Comparison of ENCODE assay signal across 17 cellular contexts in genomic region chr1:179812501-179813292, GRCh38.
DNase-seq lines count a peak whose midpoint lies in the region; ATAC-seq and TF ChIP-seq lines count a peak whose summit lies in the region.
"Had no signal": no experiment of that assay in that cellular context is flagged by ENCODE, and none has a peak within 500 bp of the region (broad histone marks: within the 10 kb centered on the region; RNA-seq: fewer than 3 reads in every experiment).

No MANE protein-coding gene starts in this region.

- ATAC-seq in left lung = no peak
- no peak for ATAC-seq in HG02798 (IDR thresholded peaks at IDR 0.05; ENCODE audit: poor library complexity, unreplicated experiment)
- ATAC-seq: CD8-positive, alpha-beta T cell had no signal

- H3K4me3 ChIP-seq in fibroblast of pulmonary artery (replicated peaks; ENCODE audit: low read depth, low read length) (no peak overlapping the region), neural progenitor cell (no peak overlapping the region), left lung (no peak overlapping the region)
- H3K4me3 ChIP-seq: SK-N-MC had no signal

- no peak for TF ChIP-seq CTCF in fibroblast of pulmonary artery (IDR thresholded peaks at IDR 0.05; ENCODE audit: low read length, missing control alignments)
- no peak for TF ChIP-seq CTCF in neural progenitor cell (IDR thresholded peaks at IDR 0.05)
- no peak for TF ChIP-seq CTCF in left lung (IDR thresholded peaks at IDR 0.05)

- no peaks in the 10 kb centered on the region for H3K9me3 Mint-ChIP-seq in IgD-negative memory B cell
- no peaks in the 10 kb centered on the region for H3K9me3 Mint-ChIP-seq in neural progenitor cell
- H3K9me3 Mint-ChIP-seq: CD8-positive, alpha-beta T cell had no signal

- no peaks in the 10 kb centered on the region for H3K79me2 ChIP-seq in neural progenitor cell (ENCODE audit: low read depth)

- no peaks in the 10 kb centered on the region for H3F3A ChIP-seq in neural progenitor cell (ENCODE audit: low read depth)

- no peak overlapping the region for H3K9ac ChIP-seq in neural progenitor cell

- peaks cover 4 to 15% (median 8%) of the 10 kb centered on the region in 3 donors for H3K4me1 Mint-ChIP-seq in IgD-negative memory B cell
- peaks cover 45% of the 10 kb centered on the region for H3K4me1 Mint-ChIP-seq in neural progenitor cell

- H3K27ac Mint-ChIP-seq in IgD-negative memory B cell (no peak overlapping the region), neural progenitor cell (no peak overlapping the region)
- H3K27ac Mint-ChIP-seq: CD8-positive, alpha-beta T cell had no signal

- H4K20me1 ChIP-seq in neural progenitor cell (ENCODE audit: low read depth) = no peaks in the 10 kb centered on the region

- H3K4me3 Mint-ChIP-seq in IgD-negative memory B cell (peak overlapping the region in 3 of 4 donors; percentile 11 to 82 (median 66)), neural progenitor cell (peak overlapping the region; percentile 57)
- H3K4me3 Mint-ChIP-seq: CD8-positive, alpha-beta T cell had no signal

- intact Hi-C loops in left lung (cut with DNase I) = loop anchor here (5.0 kb wide), 1 partner anchor 105 kb away; no protein-coding TSS in a partner anchor

- no peak overlapping the region for H3K4me2 ChIP-seq in neural progenitor cell

- H3K27ac ChIP-seq in neural progenitor cell (no peak overlapping the region), left lung (no peak overlapping the region)
- H3K27ac ChIP-seq: 22Rv1, SK-N-MC had no signal

- H3K27me3 ChIP-seq in neural progenitor cell (peaks cover 38% of the 10 kb centered on the region), left lung (peaks cover 0 to 30% of the 10 kb centered on the region in 2 donors)

- DNase-seq in DMS 273 (lab: John Stamatoyannopoulos, UW; ENCODE audit: unreplicated experiment) (peak; percentile 65), DMS 273 treated with DMSO at 0.1 percent for 48 hours (lab: John Stamatoyannopoulos, UW) (no peak), fibroblast of pulmonary artery (ENCODE audit: low read depth) (peak; percentile 69), neural progenitor cell (ENCODE audit: low spot score) (no peak), HT-29 (ENCODE audit: low spot score) (no peak), left lung (no peak)
- DNase-seq: CD8-positive, alpha-beta T cell; GOT3; Karpas-422; MM.1S; NCI-H2029; NCI-H345; NCI-H526 treated with DMSO at 0.1 percent for 48 hours had no signal

- H3K9me3 ChIP-seq in neural progenitor cell (ENCODE audit: low read depth) (no peaks in the 10 kb centered on the region), left lung (no peaks in the 10 kb centered on the region)

- peaks cover 12% of the 10 kb centered on the region for H3K4me1 ChIP-seq in neural progenitor cell
- H3K4me1 ChIP-seq in left lung = peaks cover 11 to 21% of the 10 kb centered on the region in 2 donors

- H3K27me3 Mint-ChIP-seq in IgD-negative memory B cell = peaks cover 12% of the 10 kb centered on the region
- H3K27me3 Mint-ChIP-seq in neural progenitor cell (ENCODE audit: insufficient read depth, low read depth) = peaks cover 7% of the 10 kb centered on the region

- no peak overlapping the region for H2AFZ ChIP-seq in neural progenitor cell (replicated peaks)

- H3K36me3 Mint-ChIP-seq in IgD-negative memory B cell (no peaks in the 10 kb centered on the region), neural progenitor cell (no peaks in the 10 kb centered on the region)

- H3K36me3 ChIP-seq in neural progenitor cell = no peaks in the 10 kb centered on the region
- no peaks in the 10 kb centered on the region for H3K36me3 ChIP-seq in left lung

Comparison
In these comparisons a context has a peak if more than half of its experiments do, and no peak if none do; other contexts are left out.
1. DNase-seq: peak in DMS 273 (single experiment) and fibroblast of pulmonary artery (single experiment); none in DMS 273 treated with DMSO at 0.1 percent for 48 hours (single experiment), neural progenitor cell (single experiment), HT-29 (single experiment) and left lung (0 of 2).